ENCODE assay signal across 10 cellular contexts in genomic region chr14:21572604-21573003, GRCh38. TPM values are rescaled to one million over a fixed set of nuclear protein-coding genes. Genes with fewer than 3 reads are reported as not detected.
"Had no signal": no experiment of that assay in that cellular context is flagged by ENCODE, and none has a peak within 500 bp of the region (broad histone marks: within the 10 kb centered on the region; RNA-seq: fewer than 3 reads in every experiment).

No MANE protein-coding gene starts in this region.

- H3K27ac ChIP-seq: HL-60, KMS-11 had no signal

- H3K4me2 ChIP-seq: KMS-11 had no signal

- H3K27ac Mint-ChIP-seq: IgD-negative memory B cell had no signal

- H3K4me1 Mint-ChIP-seq: IgD-negative memory B cell had no signal

- ATAC-seq: HepG2 had no signal

- DNase-seq: IMR-90, KBM-7, KG1 had no signal

- H3K9ac ChIP-seq: KMS-11 had no signal

- H3K4me3 Mint-ChIP-seq: IgD-negative memory B cell had no signal

- FAIRE-seq: HepG2, HTR-8/SVneo had no signal

RNA-seq across cellular contexts. Expression of gene OR10G3, which starts 7.3 kb away (rescaled TPM):
- total RNA-seq: HepG2, HT-29, HT1080, IMR-90 had no signal
- polyA plus RNA-seq: HepG2, IgD-negative memory B cell, IMR-90 had no signal
